19 cellular contexts compared by ENCODE assay signal in genomic region chr13:111916201-111916600, GRCh38.
DNase-seq lines count a peak whose midpoint lies in the region; ATAC-seq, FAIRE-seq and TF ChIP-seq lines count a peak whose summit lies in the region.
"Had no signal": no experiment of that assay in that cellular context is flagged by ENCODE, and none has a peak within 500 bp of the region (broad histone marks: within the 10 kb centered on the region; RNA-seq: fewer than 3 reads in every experiment).

No MANE protein-coding gene starts in this region.

- H3K9ac ChIP-seq in H9 (ENCODE audit: extremely low read depth, insufficient read length, low read length) = no peak overlapping the region
- H3K9ac ChIP-seq in kidney (ENCODE audit: low read length in 2 of 2) = no peak overlapping the region
- H3K9ac ChIP-seq: GM23248 had no signal

- no peak overlapping the region for H4K8ac ChIP-seq in H9 (replicated peaks; ENCODE audit: insufficient read length, low read depth, low read length)

- no peak overlapping the region for H2BK5ac ChIP-seq in H9 (ENCODE audit: insufficient read length, low read length)

- no peak overlapping the region for H3T11ph ChIP-seq in H9 (ENCODE audit: low read length)

- intact Hi-C loops in spleen (cut with DNase I; ENCODE audit: low total_unique reads) (no loop called here), kidney (cut with DNase I) (no loop called here)

- no peak overlapping the region for H2BK120ac ChIP-seq in H9 (ENCODE audit: low read depth, low read length, poor library complexity, severe bottlenecking)

- no peaks in the 10 kb centered on the region for H4K20me1 ChIP-seq in H9 (ENCODE audit: control insufficient read depth, insufficient read depth, insufficient read length)

- H3K4me3 ChIP-seq in coronary artery (no peak overlapping the region), spleen (no peak overlapping the region), kidney (ENCODE audit: low read length in 2 of 2) (no peak overlapping the region)
- H3K4me3 ChIP-seq: A549, GM23248 had no signal

- H3K4me1 ChIP-seq in H9 (ENCODE audit: insufficient read depth, low read length) = no peaks in the 10 kb centered on the region
- H3K4me1 ChIP-seq in spleen = no peaks in the 10 kb centered on the region
- no peaks in the 10 kb centered on the region for H3K4me1 ChIP-seq in kidney (ENCODE audit: control insufficient read depth in 1 of 2, insufficient read depth in 1 of 2, low read depth in 1 of 2, low read length in 2 of 2)
- H3K4me1 ChIP-seq: A549, BE2C had no signal

- H3K27me3 ChIP-seq in H9 (ENCODE audit: insufficient read depth, low read length) = no peaks in the 10 kb centered on the region
- H3K27me3 ChIP-seq in spleen (replicated peaks in 1 of 7) = peaks cover 0 to 26% (median 0%) of the 10 kb centered on the region in 7 donors

- no peak for TF ChIP-seq POLR2A in spleen (IDR thresholded peaks at IDR 0.05)

- H2AFZ ChIP-seq in H9 (ENCODE audit: low read length) = no peak overlapping the region
- H2AFZ ChIP-seq: GM23248 had no signal

- no peak overlapping the region for H2BK15ac ChIP-seq in H9 (ENCODE audit: low read depth, low read length)

- no peaks in the 10 kb centered on the region for H3K79me2 ChIP-seq in H9 (ENCODE audit: insufficient read depth, low read length)

- no peak overlapping the region for H3K14ac ChIP-seq in H9 (ENCODE audit: insufficient read depth, low read length)

- FAIRE-seq in kidney (lab: Jason Lieb, UNC) = no peak
- FAIRE-seq: A549, D721Med, G401.6, GM12891, H54 had no signal

- H3K4me1 Mint-ChIP-seq in H9 = peaks cover 4 to 13% of the 10 kb centered on the region in 2 experiments; a peak in 3 of 4 replicates
- H3K4me1 Mint-ChIP-seq: CD4-positive, alpha-beta memory T cell had no signal

- no peaks in the 10 kb centered on the region; a peak in 1 of 7 replicates for H3K36me3 Mint-ChIP-seq in H9 (ENCODE audit: insufficient read depth in 1 of 3, low read depth in 3 of 3)
- H3K36me3 Mint-ChIP-seq: CD4-positive, alpha-beta memory T cell had no signal

- no peak overlapping the region for H3K4me3 Mint-ChIP-seq in H9
- H3K4me3 Mint-ChIP-seq: CD4-positive, alpha-beta memory T cell had no signal

- H3K18ac ChIP-seq in H9 (ENCODE audit: insufficient read length, low read depth, low read length) = no peak overlapping the region

- H3K36me3 ChIP-seq in spleen = no peaks in the 10 kb centered on the region
- no peaks in the 10 kb centered on the region for H3K36me3 ChIP-seq in kidney (ENCODE audit: control insufficient read depth in 1 of 2, insufficient read depth in 2 of 2, low read length in 2 of 2)
- H3K36me3 ChIP-seq: BE2C had no signal

- no peak overlapping the region for H3K56ac ChIP-seq in H9 (ENCODE audit: insufficient read length, low read depth, low read length)

- H3K9me3 ChIP-seq in H9 (ENCODE audit: control insufficient read depth, low read depth, low read length) (no peaks in the 10 kb centered on the region), spleen (no peaks in the 10 kb centered on the region), kidney (ENCODE audit: control insufficient read depth in 1 of 2, low read length in 2 of 2) (no peaks in the 10 kb centered on the region)
- H3K9me3 ChIP-seq: A549, BE2C had no signal

- DNase-seq in H9 = peak; percentile 3
- peak; percentile 50 for DNase-seq in coronary artery (ENCODE audit: low spot score)
- DNase-seq in mesenteric fat pad (ENCODE audit: low spot score) = peak; percentile 72
- DNase-seq in spleen = peak; percentile 31
- DNase-seq in SIG-M5 treated with dmso at 0.1 percent for 504 hours (lab: John Stamatoyannopoulos, UW; ENCODE audit: unreplicated experiment) = no peak
- DNase-seq in kidney = no peak
- DNase-seq: BE2C; CD4-positive, alpha-beta memory T cell; DMS153; DMS79 treated with DMSO at 0.1 percent for 48 hours; EL; GM23248 had no signal

- no peaks in the 10 kb centered on the region for H3K79me1 ChIP-seq in H9 (ENCODE audit: insufficient read depth, low read depth, low read length, poor library complexity, severe bottlenecking)

- H2BK12ac ChIP-seq in H9 (ENCODE audit: insufficient read length, low read depth, low read length) = no peak overlapping the region

- no peak overlapping the region for H2AK5ac ChIP-seq in H9 (ENCODE audit: insufficient read length, low read length)

- no CpG with 5 or more reads among the region's 6 CpGs for WGBS in H9 (ENCODE audit: extremely low coverage, insufficient read length, low lambda C conversion rate)
- 59 to 77% (median 62%) methylated on average over 6 of the region's 6 CpGs for WGBS in spleen, 5 donors

- peaks cover 37% of the 10 kb centered on the region for H3K27me3 Mint-ChIP-seq in H9 (ENCODE audit: low read depth)

- H3K23me2 ChIP-seq in H9 (ENCODE audit: insufficient read length, low read depth, low read length, poor library complexity, severe bottlenecking) = no peaks in the 10 kb centered on the region

- H3K23ac ChIP-seq in H9 (ENCODE audit: insufficient read length, low read depth, low read length) = no peak overlapping the region

- H4K91ac ChIP-seq in H9 (ENCODE audit: insufficient read length, low read depth, low read length) = no peak overlapping the region

- no peak overlapping the region for H2BK20ac ChIP-seq in H9 (ENCODE audit: low read depth, low read length, poor library complexity, severe bottlenecking)

- H3K4ac ChIP-seq in H9 (ENCODE audit: low read depth, low read length) = no peak overlapping the region

- H3K27ac ChIP-seq in H9 (ENCODE audit: insufficient read length, low read depth, low read length) (no peak overlapping the region), coronary artery (no peak overlapping the region), spleen (no peak overlapping the region), kidney (ENCODE audit: low read depth in 2 of 2, low read length in 2 of 2) (no peak overlapping the region)
- H3K27ac ChIP-seq: A549, C4-2B, GM23248 had no signal

- ATAC-seq in HG03045 (IDR thresholded peaks at IDR 0.05; ENCODE audit: unreplicated experiment) = no peak
- ATAC-seq: A549 had no signal

- no peak overlapping the region for H3K4me2 ChIP-seq in H9 (ENCODE audit: insufficient read depth, insufficient read length, low read length)
- H3K4me2 ChIP-seq: A549 had no signal

- no peak overlapping the region for H4K5ac ChIP-seq in H9 (ENCODE audit: insufficient read length, low read depth, low read length)

- no peaks in the 10 kb centered on the region; a peak in 2 of 5 replicates for H3K9me3 Mint-ChIP-seq in H9

- no peak for TF ChIP-seq CTCF in H9 (conservative IDR thresholded peaks at IDR 0.05)
- no peak for TF ChIP-seq CTCF in coronary artery (IDR thresholded peaks at IDR 0.05)
- no peak for TF ChIP-seq CTCF in spleen (IDR thresholded peaks at IDR 0.05 in 8 of 11, conservative IDR thresholded peaks at IDR 0.05 in 3 of 11)
- TF ChIP-seq CTCF in kidney (IDR thresholded peaks at IDR 0.05; ENCODE audit: borderline replicate concordance, extremely low read depth, insufficient read depth) = no peak

- no peak overlapping the region for H3K27ac Mint-ChIP-seq in H9
- H3K27ac Mint-ChIP-seq: CD4-positive, alpha-beta memory T cell had no signal

Comparison
In these comparisons a context has a peak if more than half of its experiments do, and no peak if none do; other contexts are left out.
1. DNase-seq: peak in H9 (single experiment), coronary artery (single experiment), mesenteric fat pad (single experiment) and spleen (single experiment); none in SIG-M5 treated with dmso at 0.1 percent for 504 hours (single experiment) and kidney (single experiment).